Comparison of ENCODE assay signal across 11 cellular contexts in the genomic region with DNA sequence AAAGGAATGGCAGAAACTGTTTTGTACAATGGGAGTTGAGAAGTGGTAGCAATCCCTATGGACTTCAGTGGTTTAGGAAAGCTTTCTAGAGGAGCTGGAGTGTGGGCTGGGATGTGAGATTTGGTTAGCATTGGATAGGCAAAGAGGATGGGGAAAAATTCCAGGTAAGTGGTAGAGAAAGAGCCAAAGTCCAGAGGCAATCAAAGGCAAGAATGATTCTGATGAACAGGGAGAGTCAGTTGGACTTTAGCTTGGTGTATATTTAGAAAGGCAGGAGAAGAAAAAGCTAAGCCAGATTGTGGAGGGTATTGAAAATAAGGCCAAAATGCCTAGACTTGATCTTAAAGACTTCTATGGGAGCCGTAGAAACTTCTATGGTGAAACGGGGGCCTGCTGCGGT. TPM values are rescaled to one million over a fixed set of nuclear protein-coding genes. Genes with fewer than 3 reads are reported as not detected.
"Had no signal": no experiment of that assay in that cellular context is flagged by ENCODE, and none has a peak within 500 bp of the region (broad histone marks: within the 10 kb centered on the region; RNA-seq: fewer than 3 reads in every experiment).

No MANE protein-coding gene starts in this region.

- H3K4me1 ChIP-seq: HAP-1 had no signal

- H3K9ac ChIP-seq: GM23248 had no signal

- H3K27ac ChIP-seq: GM23248 had no signal

- H3K4me3 ChIP-seq: GM23248, HAP-1, K562 had no signal

- H3K27ac Mint-ChIP-seq: HFFc6 had no signal

- FAIRE-seq: HTR-8/SVneo, K562 had no signal

- DNase-seq: GM23248, GOT3, H7, HFFc6, IMR-90 had no signal

- H3K4me3 Mint-ChIP-seq: HFFc6 had no signal

- H2AFZ ChIP-seq: GM23248 had no signal

- H3K9me3 Mint-ChIP-seq: HFFc6 had no signal

- H3K36me3 ChIP-seq: HAP-1 had no signal

- H3K9me3 ChIP-seq: HAP-1 had no signal

- ATAC-seq: HCT116, K562 had no signal

RNA-seq across cellular contexts. Expression of gene VSIG4, which starts 3.7 kb away (rescaled TPM):
- total RNA-seq: GM23248, H4, H7, HFFc6, HT-29, IMR-90 had no signal
- polyA plus RNA-seq: GM23248, IMR-90 had no signal
